Comparison of ENCODE assay signal across 19 cellular contexts in genomic region chr12:93448796-93449195, GRCh38. TPM values are rescaled to one million over a fixed set of nuclear protein-coding genes. Genes with fewer than 3 reads are reported as not detected.
A peak's percentile ranks its signal among the peaks of the same experiment; 100 is the strongest.
DNase-seq lines count a peak whose midpoint lies in the region; ATAC-seq and TF ChIP-seq lines count a peak whose summit lies in the region.
"Had no signal": no experiment of that assay in that cellular context is flagged by ENCODE, and none has a peak within 500 bp of the region (broad histone marks: within the 10 kb centered on the region; RNA-seq: fewer than 3 reads in every experiment).

No MANE protein-coding gene starts in this region.

- H3K27ac ChIP-seq in right atrium auricular region (no peak overlapping the region), colonic mucosa (no peak overlapping the region), upper lobe of right lung (no peak overlapping the region), transverse colon (no peak overlapping the region)
- H3K27ac ChIP-seq: esophagus squamous epithelium, heart right ventricle had no signal

- H3K4me1 ChIP-seq in right atrium auricular region, result no peaks in the 10 kb centered on the region
- H3K4me1 ChIP-seq in colonic mucosa, result no peaks in the 10 kb centered on the region
- no peaks in the 10 kb centered on the region for H3K4me1 ChIP-seq in upper lobe of right lung
- no peaks in the 10 kb centered on the region for H3K4me1 ChIP-seq in transverse colon

- ATAC-seq in Right ventricle myocardium superior (ENCODE audit: poor library complexity), result peak; percentile 41
- ATAC-seq in HG03571 (IDR thresholded peaks at IDR 0.05; ENCODE audit: unreplicated experiment), result peak; percentile 15
- ATAC-seq in upper lobe of right lung, result peak; percentile 58

- in situ Hi-C loops in transverse colon (cut with MboI; ENCODE audit: low pct_ligation_motif_present in 1 of 4, low pct_unique_long_range_greater_than_20kb in 1 of 4, low sequenced_read_pairs in 3 of 4), result no loop called here

- intact Hi-C loops in Right ventricle myocardium superior (cut with DNase I), result no loop called here
- intact Hi-C loops in colonic mucosa (cut with DNase I), result no loop called here
- intact Hi-C loops in upper lobe of right lung (cut with DNase I), result no loop called here
- intact Hi-C loops in transverse colon (cut with DNase I; ENCODE audit: low total_unique reads), result no loop called here

- H3K9ac ChIP-seq in colonic mucosa (ENCODE audit: low read depth in 2 of 2, low read length in 2 of 2), result no peak overlapping the region

- no peak overlapping the region for H3K4me3 ChIP-seq in right atrium auricular region
- H3K4me3 ChIP-seq in colonic mucosa, result no peak overlapping the region
- H3K4me3 ChIP-seq in upper lobe of right lung, result no peak overlapping the region
- no peak overlapping the region for H3K4me3 ChIP-seq in transverse colon
- H3K4me3 ChIP-seq: esophagus squamous epithelium, heart right ventricle had no signal

- DNase-seq in Right ventricle myocardium superior, result no peak
- DNase-seq in right atrium auricular region (ENCODE audit: low spot score), result no peak
- DNase-seq in colonic mucosa, result peak; percentile 40
- no peak for DNase-seq in upper lobe of right lung
- no peak for DNase-seq in NCI-H345 (lab: John Stamatoyannopoulos, UW)
- DNase-seq in COLO668 (lab: John Stamatoyannopoulos, UW; ENCODE audit: unreplicated experiment), result no peak
- no peak for DNase-seq in transverse colon
- DNase-seq: activated CD4-positive, alpha-beta T cell treated with anti-CD3 and anti-CD28 coated beads, Interleukin-2, amount 50 U/mL, for 1 hour; activated T-cell treated with anti-CD3 and anti-CD28 coated beads, Interleukin-2, amount 50 U/mL, for 4 hours; aorta; esophagus squamous epithelium; heart right ventricle; IMR-90; kidney glomerular epithelial cell; NCI-H1417 treated with DMSO at 0.1 percent for 48 hours; NCI-H82; SHP77; T-helper 9 cell had no signal

- H3K36me3 ChIP-seq in right atrium auricular region, result no peaks in the 10 kb centered on the region
- no peaks in the 10 kb centered on the region for H3K36me3 ChIP-seq in colonic mucosa
- H3K36me3 ChIP-seq in upper lobe of right lung, result no peaks in the 10 kb centered on the region
- no peaks in the 10 kb centered on the region for H3K36me3 ChIP-seq in transverse colon
- H3K36me3 ChIP-seq: esophagus squamous epithelium, heart right ventricle had no signal

- no peaks in the 10 kb centered on the region for H3K9me3 ChIP-seq in right atrium auricular region
- no peaks in the 10 kb centered on the region for H3K9me3 ChIP-seq in colonic mucosa
- no peaks in the 10 kb centered on the region for H3K9me3 ChIP-seq in upper lobe of right lung
- no peaks in the 10 kb centered on the region for H3K9me3 ChIP-seq in transverse colon
- H3K9me3 ChIP-seq: esophagus squamous epithelium, heart right ventricle had no signal

- H3K27me3 ChIP-seq in right atrium auricular region (no peaks in the 10 kb centered on the region), colonic mucosa (no peaks in the 10 kb centered on the region), upper lobe of right lung (no peaks in the 10 kb centered on the region), transverse colon (no peaks in the 10 kb centered on the region)
- H3K27me3 ChIP-seq: esophagus squamous epithelium, heart right ventricle had no signal

- no peak for TF ChIP-seq EP300 in transverse colon (IDR thresholded peaks at IDR 0.05; ENCODE audit: low read depth)

- 43 to 56% methylated on average over 3 to 5 of the region's 5 CpGs for WGBS in transverse colon (ENCODE audit: low coverage in 1 of 2), 2 donors

- no peak for TF ChIP-seq POLR2A in transverse colon (IDR thresholded peaks at IDR 0.05)

- no peak for TF ChIP-seq CTCF in right atrium auricular region (IDR thresholded peaks at IDR 0.05)
- TF ChIP-seq CTCF in colonic mucosa (IDR thresholded peaks at IDR 0.05), result no peak
- no peak for TF ChIP-seq CTCF in upper lobe of right lung (IDR thresholded peaks at IDR 0.05)
- TF ChIP-seq CTCF in transverse colon (IDR thresholded peaks at IDR 0.05), result no peak

RNA-seq across cellular contexts. Expression of gene UBE2N, which starts 7.0 kb away (rescaled TPM):
- total RNA-seq in Right ventricle myocardium superior (77.3 TPM), right atrium auricular region (10 to 100 TPM; 30.2 to 41.5 TPM), colonic mucosa (100 to 1,000 TPM; 106 to 137 TPM), upper lobe of right lung (65.9 TPM), transverse colon (10 to 100 TPM in 3 of 4 donors, 1 to 10 TPM in 1; 2.0 to 39.0 (median 22.3) TPM)

RNA-seq across cellular contexts. Expression of gene MRPL42, which starts 18.5 kb away (rescaled TPM):
- total RNA-seq in Right ventricle myocardium superior, result 39.9 TPM
- total RNA-seq in right atrium auricular region, result 10 to 100 TPM; 33.9 to 57.8 TPM
- 10 to 100 TPM; 76.4 to 82.8 TPM for total RNA-seq in colonic mucosa
- 49.4 TPM for total RNA-seq in upper lobe of right lung
- total RNA-seq in transverse colon, result 10 to 100 TPM; 10.5 to 45.1 (median 27.2) TPM
